ENCODE assay signal across 8 cellular contexts in genomic region chr12:30755395-30755762, GRCh38. TPM values are rescaled to one million over a fixed set of nuclear protein-coding genes. Genes with fewer than 3 reads are reported as not detected.
A peak's percentile ranks its signal among the peaks of the same experiment; 100 is the strongest.
DNase-seq lines count a peak whose midpoint lies in the region; ATAC-seq and TF ChIP-seq lines count a peak whose summit lies in the region.

No MANE protein-coding gene starts in this region.

- peaks cover 23% of the 10 kb centered on the region for H3K4me1 Mint-ChIP-seq in activated naive CD4-positive, alpha-beta T cell treated with anti-CD3 and anti-CD28 coated beads, Interleukin-2, amount 10 ng/mL, durations not matched to agents 7 days and 5 days
- H3K4me1 Mint-ChIP-seq in memory B cell, result peaks cover 19% of the 10 kb centered on the region

- intact Hi-C loops in body of pancreas (cut with DNase I), result no loop called here
- intact Hi-C loops in transverse colon (cut with DNase I; ENCODE audit: low total_unique reads), result loop anchor here (10.0 kb wide), 1 partner anchor 61 kb away; the partner anchor contains the start of gene IPO8

- no peak for TF ChIP-seq CTCF in body of pancreas (IDR thresholded peaks at IDR 0.05)
- TF ChIP-seq CTCF in transverse colon (IDR thresholded peaks at IDR 0.05), result no peak

- no peaks in the 10 kb centered on the region for H3K9me3 Mint-ChIP-seq in activated naive CD4-positive, alpha-beta T cell treated with anti-CD3 and anti-CD28 coated beads, Interleukin-2, amount 10 ng/mL, durations not matched to agents 7 days and 5 days
- H3K9me3 Mint-ChIP-seq in memory B cell, result no peaks in the 10 kb centered on the region

- DNase-seq in activated naive CD4-positive, alpha-beta T cell treated with anti-CD3 and anti-CD28 coated beads, Interleukin-2, amount 10 ng/mL, durations not matched to agents 7 days and 5 days, result no peak
- no peak for DNase-seq in activated naive CD4-positive, alpha-beta T cell (lab: John Stamatoyannopoulos, UW)
- no peak for DNase-seq in body of pancreas
- DNase-seq in memory B cell (ENCODE audit: low spot score in 2 of 2), result no peak
- no peak for DNase-seq in transverse colon
- DNase-seq in cerebellar cortex (ENCODE audit: low spot score), result no peak
- DNase-seq in NCI-H2171 treated with DMSO at 0.1 percent for 48 hours (lab: John Stamatoyannopoulos, UW), result no peak

- peaks cover 31% of the 10 kb centered on the region for H3K4me1 ChIP-seq in body of pancreas
- peaks cover 6 to 16% (median 11%) of the 10 kb centered on the region in 4 donors for H3K4me1 ChIP-seq in transverse colon

- peak overlapping the region; percentile 40 to 76 for H3K4me3 ChIP-seq in body of pancreas
- H3K4me3 ChIP-seq in transverse colon, result peak overlapping the region; percentile 33 to 90 (median 68)

- H3K36me3 Mint-ChIP-seq in activated naive CD4-positive, alpha-beta T cell treated with anti-CD3 and anti-CD28 coated beads, Interleukin-2, amount 10 ng/mL, durations not matched to agents 7 days and 5 days, result peaks cover 1% of the 10 kb centered on the region
- no peaks in the 10 kb centered on the region for H3K36me3 Mint-ChIP-seq in memory B cell

- in situ Hi-C loops in transverse colon (cut with MboI; ENCODE audit: low pct_ligation_motif_present in 1 of 4, low pct_unique_long_range_greater_than_20kb in 1 of 4, low sequenced_read_pairs in 3 of 4), result no loop called here

- peak overlapping the region; percentile 90 to 94 (median 92) for H3K27ac ChIP-seq in body of pancreas
- H3K27ac ChIP-seq in transverse colon, result peak overlapping the region; percentile 86 to 92 (median 90)

- CTCF ChIA-PET in activated naive CD4-positive, alpha-beta T cell treated with anti-CD3 and anti-CD28 coated beads, Interleukin-2, amount 10 ng/mL, durations not matched to agents 7 days and 5 days (lab: Charles Lee), result interaction anchor here (1.0 kb wide), 1 partner anchor 35 kb away, joined by 3 read pairs; no protein-coding TSS in a partner anchor

- peak overlapping the region; percentile 42 for H3K27ac Mint-ChIP-seq in activated naive CD4-positive, alpha-beta T cell treated with anti-CD3 and anti-CD28 coated beads, Interleukin-2, amount 10 ng/mL, durations not matched to agents 7 days and 5 days
- H3K27ac Mint-ChIP-seq in memory B cell, result peak overlapping the region; percentile 85

- H3K9me3 ChIP-seq in body of pancreas (no peaks in the 10 kb centered on the region), transverse colon (no peaks in the 10 kb centered on the region)

- no peak for TF ChIP-seq EP300 in transverse colon (IDR thresholded peaks at IDR 0.05; ENCODE audit: low read depth)

- no peaks in the 10 kb centered on the region for H3K27me3 Mint-ChIP-seq in activated naive CD4-positive, alpha-beta T cell treated with anti-CD3 and anti-CD28 coated beads, Interleukin-2, amount 10 ng/mL, durations not matched to agents 7 days and 5 days
- no peaks in the 10 kb centered on the region for H3K27me3 Mint-ChIP-seq in memory B cell

- H3K36me3 ChIP-seq in body of pancreas (replicated peaks in 1 of 2; ENCODE audit: insufficient read depth in 1 of 2, low read depth in 2 of 2) (no peaks in the 10 kb centered on the region), transverse colon (no peaks in the 10 kb centered on the region)

- no peak for TF ChIP-seq POLR2A in body of pancreas (IDR thresholded peaks at IDR 0.05)
- no peak for TF ChIP-seq POLR2A in transverse colon (IDR thresholded peaks at IDR 0.05)

- no peaks in the 10 kb centered on the region for H3K27me3 ChIP-seq in body of pancreas
- H3K27me3 ChIP-seq in transverse colon, result no peaks in the 10 kb centered on the region

- WGBS in body of pancreas, 2 donors, result 2 to 6% methylated on average over 7 of the region's 7 CpGs
- 10 to 11% methylated on average over 7 of the region's 7 CpGs for WGBS in transverse colon (ENCODE audit: low coverage in 1 of 2), 2 donors

- ATAC-seq in body of pancreas (no peak), memory B cell (ENCODE audit: low read depth) (no peak), GM21528 (IDR thresholded peaks at IDR 0.05; ENCODE audit: low FRiP score, unreplicated experiment) (no peak)

- H3K4me3 Mint-ChIP-seq in activated naive CD4-positive, alpha-beta T cell treated with anti-CD3 and anti-CD28 coated beads, Interleukin-2, amount 10 ng/mL, durations not matched to agents 7 days and 5 days, result peak overlapping the region; percentile 91
- H3K4me3 Mint-ChIP-seq in memory B cell, result peak overlapping the region; percentile 93

RNA-seq across cellular contexts. Expression of gene CAPRIN2, which starts 0.6 kb away (rescaled TPM):
- total RNA-seq in body of pancreas, result 10 to 100 TPM; 20.8 to 30.4 TPM
- total RNA-seq in transverse colon, result 100 to 1,000 TPM in 1 of 4 donors, 10 to 100 TPM in 3; 24.7 to 322 (median 42.5) TPM

RNA-seq across cellular contexts. Expression of gene IPO8, which starts 59.7 kb away (rescaled TPM):
- 10 to 100 TPM; 15.8 to 45.4 TPM for total RNA-seq in body of pancreas
- 10 to 100 TPM; 35.2 to 73.9 (median 62.6) TPM for total RNA-seq in transverse colon
